Comparison of ENCODE assay signal across 8 cellular contexts in genomic region chr20:18507218-18508191, GRCh38. TPM values are rescaled to one million over a fixed set of nuclear protein-coding genes. Genes with fewer than 3 reads are reported as not detected.
DNase-seq lines count a peak whose midpoint lies in the region; ATAC-seq, FAIRE-seq and TF ChIP-seq lines count a peak whose summit lies in the region.

Gene SEC23B (plus strand): TSS chr20:18507940. CDS start chr20:18510836, 2,896 bp downstream.

- H2BK5ac ChIP-seq in trophoblast cell (ENCODE audit: low read depth, low read length, poor library complexity), result peak within 1 kb of the TSS; percentile 78

- DNase-seq in GM12892 (ENCODE audit: insufficient read length) (peak; percentile 90), NCI-H146 (lab: John Stamatoyannopoulos, UW) (peak; percentile 99), T-helper 1 cell (peak; percentile 92 to 99 (median 94)), adrenal gland (peak; percentile 95 to 99 (median 98)), cardiac septum (ENCODE audit: low spot score) (peak; percentile 98), trophoblast cell (peak; percentile 99), transverse colon (peak; percentile 99)

- intact Hi-C loops in adrenal gland (cut with DNase I), result no loop called here
- intact Hi-C loops in cardiac septum (cut with DNase I), result loop anchor here (2.0 to 5.0 kb wide), 3 partner anchors 41 to 220 kb away; partner anchors contain the start of genes DZANK1, POLR3F, SMIM26 and ZNF133
- intact Hi-C loops in transverse colon (cut with DNase I; ENCODE audit: low total_unique reads), result no loop called here

- WGBS in adrenal gland, 4 donors, result 0 to 1% (median 0%) methylated on average over 17 to 69 of the region's 69 CpGs
- WGBS in trophoblast cell (ENCODE audit: extremely low coverage, insufficient coverage, insufficient read length), result no CpG with 5 or more reads among the region's 69 CpGs
- 0% methylated on average over 13 to 68 of the region's 69 CpGs for WGBS in transverse colon (ENCODE audit: low coverage in 1 of 2), 2 donors

- H2BK120ac ChIP-seq in trophoblast cell (ENCODE audit: insufficient read depth, low read length, poor library complexity), result peak within 1 kb of the TSS; percentile 67

- in situ Hi-C loops in transverse colon (cut with MboI; ENCODE audit: low pct_ligation_motif_present in 1 of 4, low pct_unique_long_range_greater_than_20kb in 1 of 4, low sequenced_read_pairs in 3 of 4), result no loop called here

- peak within 1 kb of the TSS; percentile 81 for H3K4me2 ChIP-seq in trophoblast cell (ENCODE audit: low read length)

- H3K79me2 ChIP-seq in trophoblast cell (ENCODE audit: control insufficient read depth, insufficient read depth, low read length, poor library complexity), result peaks cover 5% of the 10 kb centered on the region

- peak within 1 kb of the TSS; percentile 65 for H3K14ac ChIP-seq in trophoblast cell (ENCODE audit: low read length)

- H3K27ac ChIP-seq in adrenal gland (peak within 1 kb of the TSS; percentile 97 to 99 (median 98)), trophoblast cell (ENCODE audit: low read depth, low read length) (peak within 1 kb of the TSS; percentile 95), transverse colon (peak within 1 kb of the TSS; percentile 94 to 98 (median 96))

- peak within 1 kb of the TSS; percentile 92 for H4K8ac ChIP-seq in trophoblast cell (ENCODE audit: low read depth, low read length)

- H3K4me3 ChIP-seq in adrenal gland (peak within 1 kb of the TSS; percentile 58 to 91 (median 76)), trophoblast cell (ENCODE audit: low read depth, low read length) (peak within 1 kb of the TSS; percentile 88), transverse colon (peak within 1 kb of the TSS; percentile 53 to 85 (median 80))

- no peak within 1 kb of the TSS for H2BK12ac ChIP-seq in trophoblast cell (ENCODE audit: low read length)

- H2AK5ac ChIP-seq in trophoblast cell (ENCODE audit: low read length), result no peak within 1 kb of the TSS

- no peak for TF ChIP-seq EP300 in transverse colon (IDR thresholded peaks at IDR 0.05; ENCODE audit: low read depth)

- H4K12ac ChIP-seq in trophoblast cell (ENCODE audit: low read depth, low read length), result peak within 1 kb of the TSS; percentile 79

- peak within 1 kb of the TSS; percentile 90 for H2AFZ ChIP-seq in trophoblast cell (ENCODE audit: insufficient read depth, low read length, poor library complexity)

- peak within 1 kb of the TSS; percentile 83 for H4K91ac ChIP-seq in trophoblast cell (ENCODE audit: low read depth, low read length)

- H3K79me1 ChIP-seq in trophoblast cell (ENCODE audit: low read length), result peaks cover 3% of the 10 kb centered on the region

- TF ChIP-seq POLR2A in GM12892 (IDR thresholded peaks at IDR 0.05; ENCODE audit: low read depth, low read length) (peak; percentile 84), adrenal gland (IDR thresholded peaks at IDR 0.05) (peak; percentile 80), transverse colon (IDR thresholded peaks at IDR 0.05) (peak; percentile 87)

- H3K9me3 ChIP-seq in adrenal gland (replicated peaks in 1 of 3) (no peaks in the 10 kb centered on the region), trophoblast cell (ENCODE audit: insufficient read depth, low read depth, low read length) (no peaks in the 10 kb centered on the region), transverse colon (no peaks in the 10 kb centered on the region)

- peaks cover 0 to 9% of the 10 kb centered on the region in 2 donors for H3K36me3 ChIP-seq in adrenal gland (replicated peaks in 1 of 2)
- H3K36me3 ChIP-seq in trophoblast cell (ENCODE audit: control insufficient read depth in 1 of 2, insufficient read depth in 2 of 2, low read length in 2 of 2), result peaks cover 2 to 8% of the 10 kb centered on the region in 2 experiments
- H3K36me3 ChIP-seq in transverse colon, result peaks cover 0 to 18% (median 3%) of the 10 kb centered on the region in 4 donors

- TF ChIP-seq CTCF in adrenal gland (IDR thresholded peaks at IDR 0.05) (no peak), transverse colon (IDR thresholded peaks at IDR 0.05) (no peak)

- H3K4me1 ChIP-seq in adrenal gland (replicated peaks in 1 of 2), result peaks cover 11 to 33% of the 10 kb centered on the region in 2 donors
- peaks cover 7 to 10% of the 10 kb centered on the region in 2 experiments for H3K4me1 ChIP-seq in trophoblast cell (ENCODE audit: control insufficient read depth in 1 of 2, insufficient read depth in 2 of 2, low read length in 2 of 2)
- peaks cover 0 to 31% (median 10%) of the 10 kb centered on the region in 4 donors for H3K4me1 ChIP-seq in transverse colon

- no peak within 1 kb of the TSS for H3K23ac ChIP-seq in trophoblast cell (ENCODE audit: low read length)

- H3K9ac ChIP-seq in trophoblast cell (ENCODE audit: low read length), result peak within 1 kb of the TSS; percentile 85

- peak; percentile 96 for ATAC-seq in HG02852 (IDR thresholded peaks at IDR 0.05; ENCODE audit: unreplicated experiment)

- H3K27me3 ChIP-seq in adrenal gland (peaks cover 7% of the 10 kb centered on the region), trophoblast cell (ENCODE audit: insufficient read depth, low read length) (no peaks in the 10 kb centered on the region), transverse colon (peaks cover 9% of the 10 kb centered on the region)

- H3K4ac ChIP-seq in trophoblast cell (ENCODE audit: low read depth, low read length), result peak within 1 kb of the TSS; percentile 72

- peak within 1 kb of the TSS; percentile 73 for H3K18ac ChIP-seq in trophoblast cell (ENCODE audit: low read length)

- peak; percentile 97 for FAIRE-seq in GM12892 (lab: Jason Lieb, UNC)

RNA-seq across cellular contexts. Expression of gene SEC23B, which starts in this region (rescaled TPM):
- 57.0 TPM for polyA plus RNA-seq in GM12892 (2012; ENCODE audit: missing spikeins)
- total RNA-seq in adrenal gland, result 100 to 1,000 TPM in 1 of 8 donors, 10 to 100 TPM in 7; 63.4 to 241 (median 76.1) TPM
- 100 to 1,000 TPM in 1 of 3 donors, 1 to 10 TPM in 2; 7.1 to 189 (median 8.5) TPM for polyA plus RNA-seq in adrenal gland
- 15.4 TPM for total RNA-seq in cardiac septum
- polyA plus RNA-seq in trophoblast cell (2013), result 52.2 and 54.2 TPM in 2 replicates
- total RNA-seq in transverse colon, result 10 to 100 TPM; 16.8 to 38.0 (median 30.9) TPM

Comparison
In these comparisons a context has a peak if more than half of its experiments do, and no peak if none do; other contexts are left out.
1. Peak in every context shown above with its lines: DNase-seq, ATAC-seq, H3K4me3 ChIP-seq and H3K27ac ChIP-seq.